2 cellular contexts compared by ENCODE assay signal in genomic region chr4:183097251-183098079, GRCh38.
TF ChIP-seq lines count a peak whose summit lies in the region.

No MANE protein-coding gene starts in this region.

TF ChIP-seq in SK-N-SH, 30 proteins besides CTCF, POLR2A, EP300 and RAD21 (continued from another document):
- TF ChIP-seq CHD2 (IDR thresholded peaks at IDR 0.05; ENCODE audit: low read length, partially characterized antibody), result no peak

TF ChIP-seq in SK-N-SH treated with all-trans-retinoic acid at 6 μM for 48 hours, 23 proteins besides CTCF, POLR2A, EP300 and RAD21 (continued from another document):
- TF ChIP-seq TSHZ2 (CRISPR knock-in tag; IDR thresholded peaks at IDR 0.05), result no peak
- no peak for TF ChIP-seq TOX (CRISPR knock-in tag; IDR thresholded peaks at IDR 0.05; ENCODE audit: borderline replicate concordance)
- TF ChIP-seq OSR1 (CRISPR knock-in tag; IDR thresholded peaks at IDR 0.05), result no peak
- TF ChIP-seq ESRRG (CRISPR knock-in tag; IDR thresholded peaks at IDR 0.05), result no peak
